ENCODE assay signal across 1 cellular context in genomic region chr10:70549962-70550845, GRCh38.
TF ChIP-seq lines count a peak whose summit lies in the region.

No MANE protein-coding gene starts in this region.

TF ChIP-seq in H1, 55 proteins besides CTCF, POLR2A, EP300 and RAD21 (continued from another document):
- TF ChIP-seq, protein P1, sequence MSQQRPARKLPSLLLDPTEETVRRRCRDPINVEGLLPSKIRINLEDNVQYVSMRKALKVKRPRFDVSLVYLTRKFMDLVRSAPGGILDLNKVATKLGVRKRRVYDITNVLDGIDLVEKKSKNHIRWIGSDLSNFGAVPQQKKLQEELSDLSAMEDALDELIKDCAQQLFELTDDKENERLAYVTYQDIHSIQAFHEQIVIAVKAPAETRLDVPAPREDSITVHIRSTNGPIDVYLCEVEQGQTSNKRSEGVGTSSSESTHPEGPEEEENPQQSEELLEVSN (IDR thresholded peaks at IDR 0.05): no peak
- no peak for TF ChIP-seq POU5F1 (IDR thresholded peaks at IDR 0.05; ENCODE audit: low read depth, low read length)
- no peak for TF ChIP-seq BRCA1 (IDR thresholded peaks at IDR 0.05; ENCODE audit: low read depth, low read length)
